Comparison of ENCODE assay signal across 8 cellular contexts in genomic region chr15:99135194-99135593, GRCh38. TPM values are rescaled to one million over a fixed set of nuclear protein-coding genes. Genes with fewer than 3 reads are reported as not detected.
DNase-seq lines count a peak whose midpoint lies in the region; ATAC-seq and TF ChIP-seq lines count a peak whose summit lies in the region.

No MANE protein-coding gene starts in this region.

- no peak for TF ChIP-seq CTCF in GM10266 (IDR thresholded peaks at IDR 0.05; ENCODE audit: control insufficient read depth, insufficient read depth, low read depth, missing control alignments)

- peak; percentile 65 for ATAC-seq in GM19452 (IDR thresholded peaks at IDR 0.05; ENCODE audit: unreplicated experiment)
- peak; percentile 87 for ATAC-seq in HG03095 (IDR thresholded peaks at IDR 0.05; ENCODE audit: unreplicated experiment)
- ATAC-seq in left colon, result no peak

- DNase-seq in GM10266 (ENCODE audit: extremely low spot score), result peak; percentile 37
- peak; percentile 46 for DNase-seq in dermis blood vessel endothelial cell
- no peak for DNase-seq in NCI-H2196 (lab: John Stamatoyannopoulos, UW; ENCODE audit: unreplicated experiment)
- no peak for DNase-seq in left colon
- DNase-seq in NCI-H1436 (lab: John Stamatoyannopoulos, UW), result no peak
- no peak for DNase-seq in NCI-H1694 (lab: John Stamatoyannopoulos, UW)

- intact Hi-C loops in left colon (cut with DNase I, micrococcal nuclease), result no loop called here

RNA-seq across cellular contexts. Expression of gene SYNM, which starts 30.3 kb away (rescaled TPM):
- total RNA-seq in dermis blood vessel endothelial cell (45.1 and 60.0 TPM in 2 replicates), left colon (10 to 100 TPM in 1 of 2 donors, 1 to 10 TPM in 1; 5.2 to 96.5 TPM)

Comparison
In these comparisons a context has a peak if more than half of its experiments do, and no peak if none do; other contexts are left out.
1. DNase-seq: peak in GM10266 (single experiment) and dermis blood vessel endothelial cell (single experiment); none in NCI-H2196 (single experiment), left colon (0 of 2), NCI-H1436 (single experiment) and NCI-H1694 (single experiment).